Comparison of ENCODE assay signal across 1 cellular context in genomic region chr3:128278130-128278529, GRCh38.
A peak's percentile ranks its signal among the peaks of the same experiment; 100 is the strongest.
TF ChIP-seq lines count a peak whose summit lies in the region.

No MANE protein-coding gene starts in this region.

TF ChIP-seq in SK-N-SH, 30 proteins besides CTCF, POLR2A, EP300 and RAD21 (continued from another document):
- TF ChIP-seq PBX3 (IDR thresholded peaks at IDR 0.05) (no peak), GATA2 (CRISPR knock-in tag; IDR thresholded peaks at IDR 0.05) (peak; percentile 71), RCOR1 (IDR thresholded peaks at IDR 0.05; ENCODE audit: low read length) (peak; percentile 71; the same call in 1 of the 2 replicates)
TF ChIP-seq in SK-N-SH: peak in this region for 3.
